ENCODE assay signal across 10 cellular contexts in the genomic region with DNA sequence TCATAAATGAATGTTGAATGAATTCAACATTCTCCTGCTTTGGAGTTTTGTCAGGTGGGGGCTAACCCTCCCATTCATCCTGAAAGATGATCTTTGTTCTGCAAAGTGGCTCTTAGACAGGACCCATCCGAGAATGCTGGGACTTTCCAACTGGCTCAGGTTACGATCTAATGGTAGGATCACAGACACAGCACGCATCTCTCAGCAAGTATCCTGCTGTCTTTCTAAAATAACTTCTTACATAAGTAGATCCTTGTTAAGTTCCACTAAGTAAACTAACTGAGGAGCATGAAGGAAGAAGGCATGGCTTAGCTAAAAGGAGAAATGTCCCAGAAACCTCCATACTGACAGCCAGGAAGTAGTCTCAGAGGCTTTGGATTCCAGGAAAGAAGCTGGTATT. TPM values are rescaled to one million over a fixed set of nuclear protein-coding genes. Genes with fewer than 3 reads are reported as not detected.
DNase-seq lines count a peak whose midpoint lies in the region; ATAC-seq and TF ChIP-seq lines count a peak whose summit lies in the region.
"Had no signal": no experiment of that assay in that cellular context is flagged by ENCODE, and none has a peak within 500 bp of the region (broad histone marks: within the 10 kb centered on the region; RNA-seq: fewer than 3 reads in every experiment).

No MANE protein-coding gene starts in this region.

- TF ChIP-seq CTCF in fibroblast of mammary gland (conservative IDR thresholded peaks at IDR 0.05; ENCODE audit: control insufficient read depth, insufficient read depth, low read depth, low read length) (no peak), prostate gland (IDR thresholded peaks at IDR 0.05) (no peak)

- DNase-seq in Caki2 (ENCODE audit: low read depth) (peak; percentile 30), OCI-M1 (lab: John Stamatoyannopoulos, UW) (peak; percentile 56), fibroblast of mammary gland (ENCODE audit: low read depth) (peak; percentile 47), prostate gland (ENCODE audit: low spot score) (peak; percentile 35)
- DNase-seq in stimulated activated naive CD8-positive, alpha-beta T cell treated with anti-CD3 and anti-CD28 coated beads, Interleukin-15, amount 100 ng/mL, for 72 hours, result no peak
- DNase-seq: cerebellar nuclear complex had no signal

- H3K36me3 ChIP-seq in prostate gland, result no peaks in the 10 kb centered on the region

- H3K4me3 ChIP-seq in fibroblast of mammary gland (ENCODE audit: control insufficient read depth, low read depth, low read length), result no peak overlapping the region
- no peak overlapping the region for H3K4me3 ChIP-seq in prostate gland

- no peaks in the 10 kb centered on the region for H3K27me3 ChIP-seq in prostate gland (replicated peaks; ENCODE audit: insufficient read depth)

- no peaks in the 10 kb centered on the region for H3K4me1 ChIP-seq in prostate gland (replicated peaks)

- H3K4me3 Mint-ChIP-seq in stimulated activated naive CD8-positive, alpha-beta T cell treated with anti-CD3 and anti-CD28 coated beads, Interleukin-15, amount 100 ng/mL, for 72 hours, result no peak overlapping the region

- no peak for TF ChIP-seq POLR2A in prostate gland (IDR thresholded peaks at IDR 0.05)

- H3K27ac ChIP-seq in prostate gland, result peak overlapping the region; percentile 67 to 70

- H3K9me3 Mint-ChIP-seq in stimulated activated naive CD8-positive, alpha-beta T cell treated with anti-CD3 and anti-CD28 coated beads, Interleukin-15, amount 100 ng/mL, for 72 hours, result peaks cover 7 to 16% of the 10 kb centered on the region in 2 donors

- peaks cover 9% of the 10 kb centered on the region for H3K4me1 Mint-ChIP-seq in stimulated activated naive CD8-positive, alpha-beta T cell treated with anti-CD3 and anti-CD28 coated beads, Interleukin-15, amount 100 ng/mL, for 72 hours

- ATAC-seq in HG03442 (IDR thresholded peaks at IDR 0.05; ENCODE audit: unreplicated experiment), result no peak
- ATAC-seq in GM21526 (IDR thresholded peaks at IDR 0.05; ENCODE audit: low FRiP score, unreplicated experiment), result no peak
- no peak for ATAC-seq in activated CD4-positive, CD25-positive, alpha-beta regulatory T cell treated with anti-CD3 and anti-CD28 coated beads, Interleukin-2, amount 50 U/mL, for 24 hours
- ATAC-seq in stimulated activated naive CD8-positive, alpha-beta T cell treated with anti-CD3 and anti-CD28 coated beads, Interleukin-15, amount 100 ng/mL, for 72 hours, result no peak

- peaks cover 48% of the 10 kb centered on the region for H3K27me3 Mint-ChIP-seq in stimulated activated naive CD8-positive, alpha-beta T cell treated with anti-CD3 and anti-CD28 coated beads, Interleukin-15, amount 100 ng/mL, for 72 hours

- intact Hi-C loops in prostate gland (cut with DNase I), result no loop called here

- in situ Hi-C loops in Caki2 (cut with HindIII; ENCODE audit: low pct_unique_long_range_greater_than_20kb, low sequenced_read_pairs), result no loop called here

- peak overlapping the region in 1 of 2 donors; percentile 27 for H3K27ac Mint-ChIP-seq in stimulated activated naive CD8-positive, alpha-beta T cell treated with anti-CD3 and anti-CD28 coated beads, Interleukin-15, amount 100 ng/mL, for 72 hours

- WGBS in prostate gland, result 0% methylated on average over 3 of the region's 3 CpGs

- H3K9me3 ChIP-seq in prostate gland, result no peaks in the 10 kb centered on the region

RNA-seq across cellular contexts. Expression of gene CYP27A1, which starts 23.7 kb away (rescaled TPM):
- total RNA-seq in Caki2 (2014; rRNA removed; shearing (Covaris generic); ENCODE audit: low replicate concordance), result not detected in 2 replicates
- 10 to 100 TPM; 97.7 to 98.3 TPM for total RNA-seq in prostate gland

RNA-seq across cellular contexts. Expression of gene PRKAG3, which starts 26.0 kb away (rescaled TPM):
- not detected in 2 replicates for total RNA-seq in Caki2 (2014; rRNA removed; shearing (Covaris generic); ENCODE audit: low replicate concordance)
- total RNA-seq in prostate gland, result under 1 TPM in 1 of 2 donors, not detected in 1; 0.14 TPM
- total RNA-seq: T-helper 1 cell treated with Interleukin-12 subunit alpha and Interleukin-12 subunit beta and Interleukin-4 antibody, amounts not matched to agents 30 ng/mL and 1 ng/mL, for 36 hours had no signal

RNA-seq across cellular contexts. Expression of gene WNT6, which starts 54.0 kb away (rescaled TPM):
- total RNA-seq in Caki2 (2014; rRNA removed; shearing (Covaris generic); ENCODE audit: low replicate concordance), result 1.3 and 4.4 TPM in 2 replicates
- total RNA-seq in prostate gland, result 10 to 100 TPM in 1 of 2 donors, 1 to 10 TPM in 1; 8.0 to 56.5 TPM
- total RNA-seq: T-helper 1 cell treated with Interleukin-12 subunit alpha and Interleukin-12 subunit beta and Interleukin-4 antibody, amounts not matched to agents 30 ng/mL and 1 ng/mL, for 36 hours had no signal

Comparison
In these comparisons a context has a peak if more than half of its experiments do, and no peak if none do; other contexts are left out.
1. DNase-seq: peak in Caki2 (single experiment), OCI-M1 (single experiment), fibroblast of mammary gland (single experiment) and prostate gland (single experiment); none in stimulated activated naive CD8-positive, alpha-beta T cell treated with anti-CD3 and anti-CD28 coated beads, Interleukin-15, amount 100 ng/mL, for 72 hours (0 of 2).
2. RNA of gene CYP27A1, which starts 23.7 kb away (total RNA-seq): 97.7 to 98.3 TPM in prostate gland; not detected in Caki2; every median in the first group is over 10 times any median in the second.